20 cellular contexts compared by ENCODE assay signal in genomic region chr2:48445091-48445725, GRCh38. TPM values are rescaled to one million over a fixed set of nuclear protein-coding genes. Genes with fewer than 3 reads are reported as not detected.
DNase-seq lines count a peak whose midpoint lies in the region; ATAC-seq, FAIRE-seq and TF ChIP-seq lines count a peak whose summit lies in the region.
"Had no signal": no experiment of that assay in that cellular context is flagged by ENCODE, and none has a peak within 500 bp of the region (broad histone marks: within the 10 kb centered on the region; RNA-seq: fewer than 3 reads in every experiment).

No MANE protein-coding gene starts in this region.

- no peak for TF ChIP-seq EP300 in GM12878 (IDR thresholded peaks at IDR 0.05; ENCODE audit: borderline replicate concordance in 1 of 2, control insufficient read depth in 1 of 2, low read depth in 2 of 2, low read length in 2 of 2)

- H3K4me2 ChIP-seq in GM12878 (ENCODE audit: control insufficient read depth, insufficient read depth): peak overlapping the region; percentile 77

- H2AFZ ChIP-seq in GM12878 (ENCODE audit: control insufficient read depth, low read depth, low read length): no peak overlapping the region
- H2AFZ ChIP-seq: GM23248 had no signal

- CTCF ChIA-PET in GM12878 (lab: Yijun Ruan, JAX): interaction anchor here (0.6 to 1.3 kb wide), 7 partner anchors 16 to 641 kb away, joined by 3 to 5 read pairs (median 3); no protein-coding TSS in a partner anchor

- peaks cover 76% of the 10 kb centered on the region for H3K79me2 ChIP-seq in GM12878 (ENCODE audit: control insufficient read depth, insufficient read depth, low read length)

- H3K9ac ChIP-seq in GM12878 (ENCODE audit: control insufficient read depth, insufficient read depth, low read length): no peak overlapping the region
- H3K9ac ChIP-seq: GM23248 had no signal

- H3K27ac ChIP-seq in GM12878 (ENCODE audit: control insufficient read depth, insufficient read depth): peak overlapping the region; percentile 49
- H3K27ac ChIP-seq: GM23248, left ventricle myocardium inferior had no signal

- peaks cover 53% of the 10 kb centered on the region for H3K4me1 ChIP-seq in GM12878 (ENCODE audit: control insufficient read depth, insufficient read depth, low read length)

- no peaks in the 10 kb centered on the region for H3K27me3 ChIP-seq in GM12878 (replicated peaks in 1 of 2; ENCODE audit: control insufficient read depth in 2 of 2, insufficient read depth in 2 of 2, low read length in 1 of 2)

- H3K4me3 ChIP-seq in LNCaP clone FGC (ENCODE audit: low read depth, low read length): no peak overlapping the region
- peak overlapping the region; percentile 40; the same call in 1 of the 2 replicates for H3K4me3 ChIP-seq in GM12878
- H3K4me3 ChIP-seq: GM23248, left ventricle myocardium inferior, mucosa of descending colon had no signal

- H3K9me3 ChIP-seq in GM12878 (replicated peaks; ENCODE audit: control insufficient read depth, insufficient read depth, low read length): no peaks in the 10 kb centered on the region
- H3K9me3 ChIP-seq: left ventricle myocardium inferior, mucosa of descending colon had no signal

- no peaks in the 10 kb centered on the region for H3K36me3 Mint-ChIP-seq in neural crest cell (ENCODE audit: low read depth)

- POLR2A ChIA-PET in GM12878 (lab: Charles Lee): interaction anchor here (0.5 to 1.4 kb wide), 14 partner anchors 8 to 1502 kb away, joined by 3 to 8 read pairs (median 4); no protein-coding TSS in a partner anchor

- no peak for TF ChIP-seq POLR2A in GM12878 (IDR thresholded peaks at IDR 0.05; ENCODE audit: low read depth, low read length)

- no peak for FAIRE-seq in GM12878 (lab: Jason Lieb, UNC)

- no peak for ATAC-seq in GM12878
- ATAC-seq in GM18861 (IDR thresholded peaks at IDR 0.05; ENCODE audit: unreplicated experiment): no peak
- ATAC-seq: mucosa of descending colon had no signal

- no peak for TF ChIP-seq RAD21 in GM12878 (IDR thresholded peaks at IDR 0.05; ENCODE audit: insufficient read depth, low read depth, low read length)

- H3K9me3 Mint-ChIP-seq in neural crest cell: no peaks in the 10 kb centered on the region
- H3K9me3 Mint-ChIP-seq: central memory CD8-positive, alpha-beta T cell had no signal

- DNase-seq in ELR (ENCODE audit: low read depth) (peak; percentile 2), LNCaP clone FGC (ENCODE audit: low read depth) (peak; percentile 55), GM12878 (ENCODE audit: low read depth, low spot score) (no peak), neural crest cell (ENCODE audit: low read depth, low spot score) (no peak), NOMO-1 treated with dmso at 0.1 percent for 144 hours (lab: John Stamatoyannopoulos, UW; ENCODE audit: unreplicated experiment) (no peak)
- DNase-seq in stimulated activated CD4-positive, alpha-beta T cell treated with anti-CD3 and anti-CD28 coated beads, Interleukin-2, amount 100 ng/mL, for 24 hours: no peak
- DNase-seq: activated CD4-positive, alpha-beta T cell treated with anti-CD3 and anti-CD28 coated beads for 48 hours; anterior cingulate cortex; COR-L47; effector memory CD4-positive, alpha-beta T cell; GM23248; head of caudate nucleus; left ventricle myocardium inferior; mucosa of descending colon; NCI-H1694; NCI-H2227 treated with DMSO at 0.1 percent for 48 hours; nucleus accumbens; SW 1271 had no signal

- RAD21 ChIA-PET in GM12878 (lab: Charles Lee; ENCODE audit: unreplicated experiment): interaction anchor here (0.5 to 0.8 kb wide), 3 partner anchors 25 to 91 kb away, joined by 3 to 5 read pairs (median 4); no protein-coding TSS in a partner anchor

- H3K27me3 Mint-ChIP-seq in neural crest cell (ENCODE audit: low read depth): no peaks in the 10 kb centered on the region
- H3K27me3 Mint-ChIP-seq: central memory CD8-positive, alpha-beta T cell had no signal

- TF ChIP-seq CTCF in LNCaP clone FGC (IDR thresholded peaks at IDR 0.05; ENCODE audit: control insufficient read depth, extremely low read depth, insufficient read depth) (no peak), GM12878 (IDR thresholded peaks at IDR 0.05 in 2 of 3, conservative IDR thresholded peaks at IDR 0.05 in 1 of 3; ENCODE audit: control insufficient read depth in 2 of 3, extremely low read depth in 1 of 3, insufficient read depth in 1 of 3, low read depth in 3 of 3, low read length in 3 of 3) (no peak), neural crest cell (conservative IDR thresholded peaks at IDR 0.05) (peak; percentile 19)

- H3K4me1 Mint-ChIP-seq in neural crest cell: peaks cover 18% of the 10 kb centered on the region

- H3K27ac Mint-ChIP-seq in neural crest cell (ENCODE audit: unreplicated experiment): no peak overlapping the region

- SMC1A ChIA-PET in GM12878 (lab: Charles Lee; ENCODE audit: uncharacterized antibody, unreplicated experiment): interaction anchor here (0.9 to 2.0 kb wide), 9 partner anchors 12 to 546 kb away, joined by 3 to 5 read pairs (median 4); no protein-coding TSS in a partner anchor

- intact Hi-C loops in GM12878 (cut with micrococcal nuclease; ENCODE audit: unreplicated experiment): no loop called here

- no peaks in the 10 kb centered on the region for H4K20me1 ChIP-seq in GM12878 (ENCODE audit: control insufficient read depth, insufficient read depth)

- in situ Hi-C loops in GM12878 (cut with MboI): no loop called here

- H3K36me3 ChIP-seq in GM12878 (ENCODE audit: control insufficient read depth in 2 of 2, insufficient read depth in 2 of 2, low read length in 1 of 2): no peaks in the 10 kb centered on the region
- H3K36me3 ChIP-seq: left ventricle myocardium inferior had no signal

- no TSS peak for BruUV-seq in GM12878 (replicated peaks; lab: Mats Ljungman, UMichigan)

- 36% methylated on average over 3 of the region's 3 CpGs for WGBS in GM12878 (ENCODE audit: insufficient coverage, insufficient replicate concordance, low lambda C conversion rate, missing lambda C conversion rate)

- H3K4me3 Mint-ChIP-seq in neural crest cell: no peak overlapping the region
- H3K4me3 Mint-ChIP-seq: central memory CD8-positive, alpha-beta T cell had no signal

TF ChIP-seq in GM12878, 131 proteins besides CTCF, POLR2A, EP300 and RAD21 (continues in another document):
- TF ChIP-seq KAT2A (conservative IDR thresholded peaks at IDR 0.05; ENCODE audit: control insufficient read depth, low read depth, low read length) (no peak), BCL11A (IDR thresholded peaks at IDR 0.05; ENCODE audit: low read depth, low read length) (no peak), NR2C2 (IDR thresholded peaks at IDR 0.05; ENCODE audit: borderline replicate concordance, control insufficient read depth, insufficient read length, low read depth) (no peak), ATF3 (IDR thresholded peaks at IDR 0.05; ENCODE audit: borderline replicate concordance, extremely low read depth, low read depth, low read length) (no peak), ZNF384 (IDR thresholded peaks at IDR 0.05; ENCODE audit: borderline replicate concordance, low read depth, low read length) (no peak), PBX3 (IDR thresholded peaks at IDR 0.05; ENCODE audit: insufficient replicate concordance, low read depth, low read length) (no peak), SUZ12 (IDR thresholded peaks at IDR 0.05; ENCODE audit: unreplicated experiment) (no peak), ZNF24 (IDR thresholded peaks at IDR 0.05) (no peak), NFXL1 (IDR thresholded peaks at IDR 0.05; ENCODE audit: borderline replicate concordance) (no peak), USF1 (IDR thresholded peaks at IDR 0.05; ENCODE audit: borderline replicate concordance, extremely low read length, insufficient read depth, low read depth, low read length) (no peak)

RNA-seq across cellular contexts. Expression of gene PPP1R21, which starts 4.6 kb away (rescaled TPM):
- 46.6 and 49.7 TPM in 2 replicates for total RNA-seq in GM12878 (2013; cell fraction: nucleolus; rRNA removed)
- total RNA-seq in GM12878 (2014; rRNA removed): 16.3 and 17.3 TPM in 2 replicates
- total RNA-seq in GM12878 (2014; rRNA removed; fragmentation: Illumina TruSeq; extraction: Trizol): 18.6 and 20.2 TPM in 2 replicates
- 20.2 and 20.4 TPM in 2 replicates for total RNA-seq in GM12878 (2021)
- polyA plus RNA-seq in GM12878 (2011; ENCODE audit: low read depth): 19.3 TPM
- 33.9 and 48.3 TPM in 2 replicates for polyA plus RNA-seq in GM12878 (2011; rRNA removed)
- 14.4 and 20.8 TPM in 2 replicates for polyA plus RNA-seq in GM12878 (2011; cell fraction: cytosol; rRNA removed)
- polyA plus RNA-seq in GM12878 (2011; cell fraction: nucleus; rRNA removed): 33.0 and 34.6 TPM in 2 replicates
- 20.3 and 30.4 TPM in 2 replicates for polyA plus RNA-seq in GM12878 (2012)
- polyA plus RNA-seq in GM12878 (2014; fragmentation: Illumina TruSeq; extraction: Trizol): 27.8 and 37.0 TPM in 2 replicates
- polyA plus RNA-seq in GM12878 (2014; fragmentation: Nextera tagmentation; extraction: Ambion mirVana): 10 to 100 TPM; 15.0 to 19.9 TPM
- 14.0 and 18.2 TPM in 2 replicates for polyA plus RNA-seq in GM12878 (2014; rRNA removed)
- 10 to 100 TPM; 23.3 to 23.4 TPM for polyA plus RNA-seq in GM12878 (2016; fragmentation: Nextera tagmentation; extraction: Ambion mirVana)
- polyA minus RNA-seq in GM12878 (2011; rRNA and poly(A)+ RNA removed): 27.8 and 33.1 TPM in 2 replicates
- 8.7 and 9.8 TPM in 2 replicates for polyA minus RNA-seq in GM12878 (2011; cell fraction: cytosol; rRNA and poly(A)+ RNA removed)
- polyA minus RNA-seq in GM12878 (2011; cell fraction: nucleus; rRNA and poly(A)+ RNA removed): 22.0 and 26.3 TPM in 2 replicates
- 16.9 and 17.9 TPM in 2 replicates for total RNA-seq in neural crest cell

Comparison
In these comparisons a context has a peak if more than half of its experiments do, and no peak if none do; other contexts are left out.
1. DNase-seq: peak in ELR (single experiment) and LNCaP clone FGC (single experiment); none in GM12878 (single experiment), neural crest cell (single experiment), NOMO-1 treated with dmso at 0.1 percent for 144 hours (single experiment) and stimulated activated CD4-positive, alpha-beta T cell treated with anti-CD3 and anti-CD28 coated beads, Interleukin-2, amount 100 ng/mL, for 24 hours (0 of 2).